ENCODE assay signal across 16 cellular contexts in genomic region chr1:10727703-10728348, GRCh38.
A peak's percentile ranks its signal among the peaks of the same experiment; 100 is the strongest.
DNase-seq lines count a peak whose midpoint lies in the region; ATAC-seq and TF ChIP-seq lines count a peak whose summit lies in the region.
"Had no signal": no experiment of that assay in that cellular context is flagged by ENCODE, and none has a peak within 500 bp of the region (broad histone marks: within the 10 kb centered on the region; RNA-seq: fewer than 3 reads in every experiment).

No MANE protein-coding gene starts in this region.

- H3K9ac ChIP-seq in mesendoderm (ENCODE audit: low read length), result no peak overlapping the region
- H3K9ac ChIP-seq: BLaER1 had no signal

- H3K27ac Mint-ChIP-seq in activated naive CD4-positive, alpha-beta T cell treated with anti-CD3 and anti-CD28 coated beads, Interleukin-2, amount 10 ng/mL, durations not matched to agents 7 days and 5 days, result no peak overlapping the region
- H3K27ac Mint-ChIP-seq: activated T-cell treated with anti-CD3 and anti-CD28 coated beads, Interleukin-2, amount 50 U/mL, for 72 hours; immature natural killer cell had no signal

- H3K27me3 ChIP-seq in gastroesophageal sphincter (no peaks in the 10 kb centered on the region), prostate gland (replicated peaks; ENCODE audit: insufficient read depth) (no peaks in the 10 kb centered on the region), mesendoderm (ENCODE audit: insufficient read depth, low read length, poor library complexity) (no peaks in the 10 kb centered on the region)
- H3K27me3 ChIP-seq: BLaER1 had no signal

- H2BK120ac ChIP-seq in mesendoderm (ENCODE audit: low read depth, low read length), result no peak overlapping the region

- H3K36me3 Mint-ChIP-seq in activated naive CD4-positive, alpha-beta T cell treated with anti-CD3 and anti-CD28 coated beads, Interleukin-2, amount 10 ng/mL, durations not matched to agents 7 days and 5 days, result no peaks in the 10 kb centered on the region
- H3K36me3 Mint-ChIP-seq: immature natural killer cell had no signal

- H3K79me2 ChIP-seq in mesendoderm (ENCODE audit: control insufficient read depth, insufficient read depth, low read length), result no peaks in the 10 kb centered on the region

- no peaks in the 10 kb centered on the region for H3K9me3 Mint-ChIP-seq in activated naive CD4-positive, alpha-beta T cell treated with anti-CD3 and anti-CD28 coated beads, Interleukin-2, amount 10 ng/mL, durations not matched to agents 7 days and 5 days
- H3K9me3 Mint-ChIP-seq: activated T-cell treated with anti-CD3 and anti-CD28 coated beads, Interleukin-2, amount 50 U/mL, for 72 hours; immature natural killer cell had no signal

- H3K4me3 ChIP-seq in gastroesophageal sphincter (no peak overlapping the region), prostate gland (no peak overlapping the region), mesendoderm (ENCODE audit: low read length) (no peak overlapping the region)
- H3K4me3 ChIP-seq: BLaER1 had no signal

- H3K4ac ChIP-seq in mesendoderm (ENCODE audit: low read depth, low read length), result no peak overlapping the region

- WGBS in gastroesophageal sphincter (ENCODE audit: low coverage in 1 of 2), 2 donors, result 69 to 92% methylated on average over 2 to 6 of the region's 19 CpGs
- 48% methylated on average over 19 of the region's 19 CpGs for WGBS in prostate gland
- no CpG with 5 or more reads among the region's 19 CpGs for WGBS in mesendoderm (ENCODE audit: extremely low coverage, insufficient coverage, low lambda C conversion rate)

- CTCF ChIA-PET in activated naive CD4-positive, alpha-beta T cell treated with anti-CD3 and anti-CD28 coated beads, Interleukin-2, amount 10 ng/mL, durations not matched to agents 7 days and 5 days (lab: Charles Lee), result no interaction called here

- TF ChIP-seq POLR2A in gastroesophageal sphincter (IDR thresholded peaks at IDR 0.05), result no peak
- TF ChIP-seq POLR2A in prostate gland (IDR thresholded peaks at IDR 0.05), result no peak

- H2BK5ac ChIP-seq in mesendoderm (ENCODE audit: low read length), result no peak overlapping the region

- H3K4me3 Mint-ChIP-seq in activated naive CD4-positive, alpha-beta T cell treated with anti-CD3 and anti-CD28 coated beads, Interleukin-2, amount 10 ng/mL, durations not matched to agents 7 days and 5 days, result no peak overlapping the region
- H3K4me3 Mint-ChIP-seq: activated T-cell treated with anti-CD3 and anti-CD28 coated beads, Interleukin-2, amount 50 U/mL, for 72 hours; immature natural killer cell had no signal

- H2AK5ac ChIP-seq in mesendoderm (ENCODE audit: low read length), result no peak overlapping the region

- no peak overlapping the region for H2BK15ac ChIP-seq in mesendoderm (replicated peaks; ENCODE audit: low read depth)

- H3K27me3 Mint-ChIP-seq in activated naive CD4-positive, alpha-beta T cell treated with anti-CD3 and anti-CD28 coated beads, Interleukin-2, amount 10 ng/mL, durations not matched to agents 7 days and 5 days, result peaks cover 15% of the 10 kb centered on the region

- no peak overlapping the region for H4K8ac ChIP-seq in mesendoderm (ENCODE audit: low read depth, low read length)

- TF ChIP-seq CTCF in gastroesophageal sphincter (IDR thresholded peaks at IDR 0.05) (no peak), prostate gland (IDR thresholded peaks at IDR 0.05) (no peak)

- H3K23ac ChIP-seq in mesendoderm (ENCODE audit: low read length), result no peak overlapping the region

- no peaks in the 10 kb centered on the region for H3K36me3 ChIP-seq in gastroesophageal sphincter
- H3K36me3 ChIP-seq in prostate gland, result no peaks in the 10 kb centered on the region
- H3K36me3 ChIP-seq in mesendoderm (ENCODE audit: control insufficient read depth, insufficient read depth, low read length), result no peaks in the 10 kb centered on the region
- H3K36me3 ChIP-seq: BLaER1 had no signal

- peak; percentile 92 for DNase-seq in DMS79 treated with DMSO at 0.1 percent for 48 hours (lab: John Stamatoyannopoulos, UW)
- peak; percentile 94 for DNase-seq in NCI-H2196 (lab: John Stamatoyannopoulos, UW; ENCODE audit: unreplicated experiment)
- no peak for DNase-seq in prostate gland (ENCODE audit: low spot score)
- no peak for DNase-seq in mesendoderm
- no peak for DNase-seq in activated naive CD4-positive, alpha-beta T cell treated with anti-CD3 and anti-CD28 coated beads, Interleukin-2, amount 10 ng/mL, durations not matched to agents 7 days and 5 days
- DNase-seq: activated CD4-positive, alpha-beta T cell treated with anti-CD3 and anti-CD28 coated beads, Interleukin-2, amount 50 U/mL, for 1 hour; activated T-cell treated with anti-CD3 and anti-CD28 coated beads, Interleukin-2, amount 50 U/mL, for 72 hours; DND-41; immature natural killer cell; NCI-H1048; stimulated activated naive CD8-positive, alpha-beta T cell treated with anti-CD3 and anti-CD28 coated beads, Interleukin-15, Interleukin-2, amounts not matched to agents 100 U/mL and 50 U/mL, for 24 hours; T1000 had no signal

- no peaks in the 10 kb centered on the region for H3K9me3 ChIP-seq in gastroesophageal sphincter
- no peaks in the 10 kb centered on the region for H3K9me3 ChIP-seq in prostate gland
- H3K9me3 ChIP-seq: BLaER1 had no signal

- no peaks in the 10 kb centered on the region for H3K79me1 ChIP-seq in mesendoderm (ENCODE audit: low read length)

- H3K56ac ChIP-seq in mesendoderm (ENCODE audit: low read length), result no peak overlapping the region

- H4K5ac ChIP-seq in mesendoderm (ENCODE audit: low read length), result no peak overlapping the region

- H3K4me1 Mint-ChIP-seq in activated naive CD4-positive, alpha-beta T cell treated with anti-CD3 and anti-CD28 coated beads, Interleukin-2, amount 10 ng/mL, durations not matched to agents 7 days and 5 days, result no peaks in the 10 kb centered on the region
- H3K4me1 Mint-ChIP-seq: immature natural killer cell had no signal

- H3K18ac ChIP-seq in mesendoderm (ENCODE audit: low read length), result no peak overlapping the region

- H3K4me1 ChIP-seq in gastroesophageal sphincter, result peaks cover 0 to 55% (median 22%) of the 10 kb centered on the region in 3 donors
- H3K4me1 ChIP-seq in prostate gland (replicated peaks), result peaks cover 52% of the 10 kb centered on the region
- H3K4me1 ChIP-seq in mesendoderm (ENCODE audit: control insufficient read depth, low read depth, low read length), result no peaks in the 10 kb centered on the region

- ATAC-seq in gastroesophageal sphincter, result no peak
- ATAC-seq in GM18861 (IDR thresholded peaks at IDR 0.05; ENCODE audit: unreplicated experiment), result no peak
- ATAC-seq in HG03159 (IDR thresholded peaks at IDR 0.05; ENCODE audit: unreplicated experiment), result no peak
- ATAC-seq: activated T-cell treated with anti-CD3 and anti-CD28 coated beads, Interleukin-2, amount 50 U/mL, for 72 hours; stimulated activated naive CD8-positive, alpha-beta T cell treated with anti-CD3 and anti-CD28 coated beads, Interleukin-15, Interleukin-2, amounts not matched to agents 100 U/mL and 50 U/mL, for 24 hours had no signal

- TF ChIP-seq EP300 in gastroesophageal sphincter (IDR thresholded peaks at IDR 0.05), result no peak

- intact Hi-C loops in prostate gland (cut with DNase I), result no loop called here

- no peak overlapping the region for H3K4me2 ChIP-seq in mesendoderm (ENCODE audit: low read length)
- H3K4me2 ChIP-seq: BLaER1 had no signal

- H3K27ac ChIP-seq in gastroesophageal sphincter, result peak overlapping the region in 3 of 4 donors; percentile 78 to 84 (median 79)
- H3K27ac ChIP-seq in prostate gland, result peak overlapping the region; percentile 85 to 89
- no peak overlapping the region for H3K27ac ChIP-seq in mesendoderm (ENCODE audit: low read depth, low read length)
- H3K27ac ChIP-seq: BLaER1 had no signal

Comparison
In these comparisons a context has a peak if more than half of its experiments do, and no peak if none do; other contexts are left out.
1. DNase-seq: peak in DMS79 treated with DMSO at 0.1 percent for 48 hours (single experiment) and NCI-H2196 (single experiment); none in prostate gland (single experiment), mesendoderm (single experiment) and activated naive CD4-positive, alpha-beta T cell treated with anti-CD3 and anti-CD28 coated beads, Interleukin-2, amount 10 ng/mL, durations not matched to agents 7 days and 5 days (single experiment).